Comparison of ENCODE assay signal across 19 cellular contexts in genomic region chr5:5103249-5103648, GRCh38. TPM values are rescaled to one million over a fixed set of nuclear protein-coding genes. Genes with fewer than 3 reads are reported as not detected.
"Had no signal": no experiment of that assay in that cellular context is flagged by ENCODE, and none has a peak within 500 bp of the region (broad histone marks: within the 10 kb centered on the region; RNA-seq: fewer than 3 reads in every experiment).

No MANE protein-coding gene starts in this region.

- H3K36me3 ChIP-seq: colonic mucosa, lower lobe of right lung, thyroid gland had no signal

- H3K4me3 ChIP-seq: colonic mucosa, lower lobe of right lung, thyroid gland had no signal

- ATAC-seq: lower lobe of right lung had no signal

- DNase-seq: activated B cell treated with CpG ODN at 0.5 μM for 24 hours; activated CD4-positive, alpha-beta memory T cell treated with anti-CD3 and anti-CD28 coated beads for 36 hours; activated CD4-positive, alpha-beta T cell treated with anti-CD3 and anti-CD28 coated beads for 4 hours; activated gamma-delta T cell treated with Interleukin-2 at 50 U/mL for 16 hours; activated T-cell treated with anti-CD3 and anti-CD28 coated beads for 4 hours; caudate nucleus; colonic mucosa; endodermal cell; foreskin melanocyte; hypothalamus; islet precursor cell; lower lobe of right lung; nucleus accumbens; stimulated activated CD4-positive, alpha-beta T cell treated with anti-CD3 and anti-CD28 coated beads, Interleukin-12 subunit alpha, Interleukin-12 subunit beta, amount 100 ng/mL, for 4 hours; stimulated activated CD4-positive, alpha-beta T cell treated with anti-CD3 and anti-CD28 coated beads, Interleukin-1b, Interleukin-23, amount 100 ng/mL, for 48 hours; stimulated activated naive CD4-positive, alpha-beta T cell treated with Interleukin-2 at 50 U/mL for 16 hours; T-helper 9 cell; thyroid gland had no signal

- H3K27ac ChIP-seq: colonic mucosa, lower lobe of right lung, thyroid gland had no signal

- H3K4me1 ChIP-seq: colonic mucosa, lower lobe of right lung, thyroid gland had no signal

- H3K27me3 ChIP-seq: colonic mucosa, thyroid gland had no signal

- H3K9me3 ChIP-seq: colonic mucosa, lower lobe of right lung, thyroid gland had no signal

RNA-seq across cellular contexts. Expression of gene ADAMTS16, which starts 36.9 kb away (rescaled TPM):
- total RNA-seq: activated B cell treated with CpG ODN at 0.5 μM for 24 hours; activated CD4-positive, alpha-beta memory T cell treated with anti-CD3 and anti-CD28 coated beads for 36 hours; activated T-helper 1 cell treated with anti-CD3 and anti-CD28 coated beads, Interleukin-12 subunit alpha, Interleukin-12 subunit beta, Interleukin-2, Interleukin-4 antibody, amounts not matched to agents 30 ng/mL and 10 ng/mL and 1 ng/mL, durations not matched to agents 14 hours and 24 hours and 36 hours had no signal
